12 cellular contexts compared by ENCODE assay signal in genomic region chr22:24431309-24432034, GRCh38. TPM values are rescaled to one million over a fixed set of nuclear protein-coding genes. Genes with fewer than 3 reads are reported as not detected.
DNase-seq lines count a peak whose midpoint lies in the region; ATAC-seq and TF ChIP-seq lines count a peak whose summit lies in the region.
"Had no signal": no experiment of that assay in that cellular context is flagged by ENCODE, and none has a peak within 500 bp of the region (broad histone marks: within the 10 kb centered on the region; RNA-seq: fewer than 3 reads in every experiment).

No MANE protein-coding gene starts in this region.

- H3K4me3 Mint-ChIP-seq in activated CD8-positive, alpha-beta memory T cell treated with anti-CD3 and anti-CD28 coated beads, Interleukin-2, amount 10 ng/mL, durations not matched to agents 7 days and 5 days, result no peak overlapping the region

- H3K27ac ChIP-seq in SU-DHL-6 (ENCODE audit: low read depth, low read length), result peak overlapping the region; percentile 99
- peak overlapping the region; percentile 22 for H3K27ac ChIP-seq in right cardiac atrium (ENCODE audit: low read length)
- H3K27ac ChIP-seq in stomach, result peak overlapping the region in 3 of 5 donors; percentile 63 to 86 (median 72)
- H3K27ac ChIP-seq: PC-9, VCaP had no signal

- H3K27me3 ChIP-seq in SU-DHL-6 (ENCODE audit: low read length), result no peaks in the 10 kb centered on the region
- no peaks in the 10 kb centered on the region for H3K27me3 ChIP-seq in right cardiac atrium (ENCODE audit: control insufficient read depth, insufficient read depth)
- no peaks in the 10 kb centered on the region for H3K27me3 ChIP-seq in stomach
- H3K27me3 ChIP-seq in HAP-1 (ENCODE audit: low read depth), result no peaks in the 10 kb centered on the region
- H3K27me3 ChIP-seq: adrenal gland had no signal

- no peak for TF ChIP-seq EP300 in stomach (IDR thresholded peaks at IDR 0.05)

- peak overlapping the region; percentile 51 for H3K27ac Mint-ChIP-seq in activated CD8-positive, alpha-beta memory T cell treated with anti-CD3 and anti-CD28 coated beads, Interleukin-2, amount 10 ng/mL, durations not matched to agents 7 days and 5 days

- H2AFZ ChIP-seq in SU-DHL-6 (ENCODE audit: low read depth, low read length, severe bottlenecking), result no peak overlapping the region
- H2AFZ ChIP-seq: PC-9 had no signal

- TF ChIP-seq CTCF in SU-DHL-6 (IDR thresholded peaks at IDR 0.05; ENCODE audit: insufficient read depth, low read length, poor library complexity, severe bottlenecking), result peak; percentile 8
- no peak for TF ChIP-seq CTCF in stomach (IDR thresholded peaks at IDR 0.05)

- no peaks in the 10 kb centered on the region for H3K9me3 Mint-ChIP-seq in activated CD8-positive, alpha-beta memory T cell treated with anti-CD3 and anti-CD28 coated beads, Interleukin-2, amount 10 ng/mL, durations not matched to agents 7 days and 5 days (ENCODE audit: low read depth)

- peaks cover 53% of the 10 kb centered on the region for H3K79me2 ChIP-seq in SU-DHL-6 (ENCODE audit: insufficient read depth, low read length)

- CTCF ChIA-PET in activated CD8-positive, alpha-beta memory T cell treated with anti-CD3 and anti-CD28 coated beads, Interleukin-2, amount 10 ng/mL, durations not matched to agents 7 days and 5 days (lab: Charles Lee), result interaction anchor here (2.3 kb wide), 1 partner anchor 8 kb away, joined by 12 read pairs; no protein-coding TSS in a partner anchor

- ATAC-seq in activated CD8-positive, alpha-beta memory T cell treated with anti-CD3 and anti-CD28 coated beads, Interleukin-2, amount 10 ng/mL, durations not matched to agents 7 days and 5 days, result no peak
- no peak for ATAC-seq in right cardiac atrium

- H3K9ac ChIP-seq in SU-DHL-6 (ENCODE audit: low read length), result peak overlapping the region; percentile 59

- H3K36me3 ChIP-seq in SU-DHL-6 (ENCODE audit: low read length), result no peaks in the 10 kb centered on the region
- H3K36me3 ChIP-seq in stomach, result no peaks in the 10 kb centered on the region
- no peaks in the 10 kb centered on the region for H3K36me3 ChIP-seq in HAP-1 (replicated peaks)
- H3K36me3 ChIP-seq: adrenal gland had no signal

- peaks cover 89% of the 10 kb centered on the region for H3K4me1 Mint-ChIP-seq in activated CD8-positive, alpha-beta memory T cell treated with anti-CD3 and anti-CD28 coated beads, Interleukin-2, amount 10 ng/mL, durations not matched to agents 7 days and 5 days

- no peaks in the 10 kb centered on the region for H4K20me1 ChIP-seq in SU-DHL-6 (ENCODE audit: low read depth, low read length)

- peaks cover 2% of the 10 kb centered on the region for H3K27me3 Mint-ChIP-seq in activated CD8-positive, alpha-beta memory T cell treated with anti-CD3 and anti-CD28 coated beads, Interleukin-2, amount 10 ng/mL, durations not matched to agents 7 days and 5 days

- H3K9me3 ChIP-seq in SU-DHL-6 (ENCODE audit: insufficient read depth, low read length), result no peaks in the 10 kb centered on the region
- H3K9me3 ChIP-seq in right cardiac atrium (ENCODE audit: control insufficient read depth, low read length), result no peaks in the 10 kb centered on the region
- H3K9me3 ChIP-seq in stomach, result no peaks in the 10 kb centered on the region
- no peaks in the 10 kb centered on the region for H3K9me3 ChIP-seq in HAP-1
- H3K9me3 ChIP-seq: adrenal gland had no signal

- intact Hi-C loops in right cardiac atrium (cut with DNase I) (no loop called here), stomach (cut with DNase I; ENCODE audit: low total_unique reads) (no loop called here)

- H3K4me1 ChIP-seq in right cardiac atrium (ENCODE audit: control insufficient read depth, insufficient read depth, low read length), result peaks cover 31% of the 10 kb centered on the region
- H3K4me1 ChIP-seq in stomach, result peaks cover 23 to 88% (median 62%) of the 10 kb centered on the region in 4 donors
- no peaks in the 10 kb centered on the region for H3K4me1 ChIP-seq in HAP-1

- H3K9me2 ChIP-seq in SU-DHL-6 (replicated peaks; ENCODE audit: insufficient read depth, low read length), result no peaks in the 10 kb centered on the region

- 65% methylated on average over 9 of the region's 9 CpGs for WGBS in right cardiac atrium
- 70 to 86% (median 73%) methylated on average over 6 to 9 of the region's 9 CpGs for WGBS in stomach, 5 donors

- in situ Hi-C loops in HAP-1 (cut with MboI; ENCODE audit: low sequenced_read_pairs), result no loop called here

- H3F3A ChIP-seq in SU-DHL-6 (ENCODE audit: insufficient read depth), result peaks cover 51% of the 10 kb centered on the region

- H3K4me2 ChIP-seq in SU-DHL-6 (ENCODE audit: low read depth, low read length, poor library complexity, severe bottlenecking), result peak overlapping the region; percentile 77
- H3K4me2 ChIP-seq: PC-9 had no signal

- TF ChIP-seq POLR2A in stomach (IDR thresholded peaks at IDR 0.05), result no peak

- H3K4me3 ChIP-seq in SU-DHL-6 (ENCODE audit: insufficient read depth, low read length, poor library complexity, severe bottlenecking), result peak overlapping the region; percentile 14
- H3K4me3 ChIP-seq in right cardiac atrium (ENCODE audit: low read length), result no peak overlapping the region
- no peak overlapping the region for H3K4me3 ChIP-seq in stomach
- H3K4me3 ChIP-seq in HAP-1, result no peak overlapping the region
- H3K4me3 ChIP-seq: adrenal gland, PC-9 had no signal

- H3K36me3 Mint-ChIP-seq in activated CD8-positive, alpha-beta memory T cell treated with anti-CD3 and anti-CD28 coated beads, Interleukin-2, amount 10 ng/mL, durations not matched to agents 7 days and 5 days, result peaks cover 3% of the 10 kb centered on the region

- DNase-seq in activated CD8-positive, alpha-beta memory T cell treated with anti-CD3 and anti-CD28 coated beads, Interleukin-2, amount 10 ng/mL, durations not matched to agents 7 days and 5 days, result no peak
- no peak for DNase-seq in activated CD8-positive, alpha-beta memory T cell treated with anti-CD3 and anti-CD28 coated beads for 24 hours
- DNase-seq in right cardiac atrium (peak in 1 of 3 donors; percentile 48), stomach (no peak), iPS-NIHi11 (ENCODE audit: low spot score) (no peak), glomerular visceral epithelial cell (ENCODE audit: extremely low spot score) (no peak), HAP-1 (ENCODE audit: low spot score in 2 of 2) (no peak)
- DNase-seq: NCI-H2029 treated with DMSO at 0.1 percent for 48 hours had no signal

RNA-seq across cellular contexts. Expression of gene ADORA2A, which starts 4.1 kb away (rescaled TPM):
- total RNA-seq in activated CD8-positive, alpha-beta memory T cell treated with anti-CD3 and anti-CD28 coated beads, Interleukin-2, amount 10 ng/mL, durations not matched to agents 7 days and 5 days, result 10 to 100 TPM; 19.7 to 21.1 TPM
- total RNA-seq in right cardiac atrium, result 1 to 10 TPM; 3.7 to 5.6 (median 4.8) TPM
- 6.6 TPM for polyA plus RNA-seq in right cardiac atrium
- total RNA-seq in stomach, result 1 to 10 TPM in 3 of 5 donors, under 1 TPM in 1, not detected in 1; 0.58 to 7.1 (median 3.1) TPM
- polyA plus RNA-seq in stomach, result 1 to 10 TPM; 1.4 to 2.9 (median 1.6) TPM

Comparison
In these comparisons a context has a peak if more than half of its experiments do, and no peak if none do; other contexts are left out.
1. H3K27ac ChIP-seq: peak in every context shown above with its lines; median percentile 99 in SU-DHL-6; 72 in stomach; 22 in right cardiac atrium.